In the genomic region with DNA sequence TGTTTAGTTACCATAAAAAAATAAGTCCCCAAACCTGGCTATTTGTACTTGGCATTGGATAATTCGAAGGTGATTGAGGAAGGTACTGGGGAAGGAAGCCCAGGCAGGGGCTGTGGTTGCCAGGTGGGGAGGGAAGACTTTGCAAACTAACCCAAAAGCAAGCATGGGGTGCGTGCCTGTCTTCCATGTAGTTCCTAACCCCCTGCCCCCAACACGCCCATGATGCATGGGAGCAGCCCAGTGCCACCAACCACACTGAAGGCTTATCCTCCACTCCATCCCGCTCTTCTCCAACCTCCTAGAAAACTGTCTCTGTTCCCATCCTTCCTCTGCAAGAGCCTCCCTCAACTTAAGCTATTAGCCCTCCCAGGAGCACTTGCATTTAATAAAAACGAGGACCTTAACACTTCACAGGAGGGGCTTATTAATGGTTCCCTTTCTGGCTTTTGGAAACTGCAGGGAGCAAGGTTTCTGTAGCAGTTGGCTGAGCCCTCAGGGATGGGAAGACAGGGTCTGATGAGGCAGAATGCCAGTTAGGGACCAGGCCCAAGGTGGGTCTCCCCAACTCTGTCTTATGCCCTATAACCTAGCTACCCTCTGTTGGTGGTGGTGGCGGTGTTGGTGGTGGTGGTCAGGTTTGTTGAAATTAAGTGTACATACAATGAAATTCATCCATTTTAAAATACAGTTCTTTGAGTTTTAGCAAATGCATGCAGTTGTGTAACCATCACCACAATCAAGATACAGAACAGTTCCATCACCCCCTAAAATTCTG, we compare ENCODE assay signal across 15 cellular contexts.
"Had no signal": no experiment of that assay in that cellular context is flagged by ENCODE, and none has a peak within 500 bp of the region (broad histone marks: within the 10 kb centered on the region; RNA-seq: fewer than 3 reads in every experiment).

No MANE protein-coding gene starts in this region.

- H3K9me3 ChIP-seq: right atrium auricular region had no signal

- H3K27me3 ChIP-seq: neural progenitor cell, right atrium auricular region had no signal

- H3K36me3 ChIP-seq: neural progenitor cell, right atrium auricular region had no signal

- ATAC-seq: activated T-cell treated with anti-CD3 and anti-CD28 coated beads, Interleukin-2, amount 50 U/mL, for 72 hours; stimulated activated memory B cell treated with anti-CD40 and anti-IgM and Interleukin-4, amounts not matched to agents 10 μg/mL and 1 μg/mL and 100 μg/mL, for 72 hours had no signal

- H3K4me2 ChIP-seq: neural progenitor cell, smooth muscle cell had no signal

- H2AFZ ChIP-seq: neural progenitor cell had no signal

- H3K27ac ChIP-seq: neural progenitor cell, right atrium auricular region had no signal

- H3K4me3 ChIP-seq: neural progenitor cell, right atrium auricular region, smooth muscle cell had no signal

- DNase-seq: activated CD4-positive, alpha-beta T cell treated with anti-CD3 and anti-CD28 coated beads for 1 hour; activated CD4-positive, alpha-beta T cell treated with anti-CD3 and anti-CD28 coated beads, Interleukin-2, amount 50 U/mL, for 48 hours; activated naive CD4-positive, alpha-beta T cell treated with Interleukin-2 at 50 U/mL for 16 hours; activated T-cell treated with anti-CD3 and anti-CD28 coated beads, Interleukin-2, amount 50 U/mL, for 72 hours; caudate nucleus; effector memory CD4-positive, alpha-beta T cell; hippocampal formation; kidney glomerular epithelial cell; midbrain; posterior cingulate gyrus; SW 1271 had no signal

- H3K9ac ChIP-seq: neural progenitor cell had no signal
